ENCODE assay signal across 1 cellular context in genomic region chr20:9838035-9838377, GRCh38.
TF ChIP-seq lines count a peak whose summit lies in the region.

No MANE protein-coding gene starts in this region.

TF ChIP-seq in H1, 55 proteins besides CTCF, POLR2A, EP300 and RAD21:
- TF ChIP-seq BCL11A (IDR thresholded peaks at IDR 0.05; ENCODE audit: low read depth in 2 of 2, low read length in 2 of 2) (no peak), JUN (IDR thresholded peaks at IDR 0.05; ENCODE audit: low read depth, low read length) (no peak), CEBPB (IDR thresholded peaks at IDR 0.05; ENCODE audit: low read depth, low read length) (no peak), NANOG (IDR thresholded peaks at IDR 0.05; ENCODE audit: insufficient read depth, low read depth, low read length, poor library complexity, severe bottlenecking) (no peak), CTBP2 (IDR thresholded peaks at IDR 0.05; ENCODE audit: borderline replicate concordance, insufficient read depth, insufficient read length, low read length) (no peak), KDM5A (IDR thresholded peaks at IDR 0.05; ENCODE audit: low read length) (no peak), SP2 (IDR thresholded peaks at IDR 0.05; ENCODE audit: low read length) (no peak)
